Comparison of ENCODE assay signal across 1 cellular context in genomic region chr18:2547477-2548087, GRCh38.
TF ChIP-seq lines count a peak whose summit lies in the region.

No MANE protein-coding gene starts in this region.

TF ChIP-seq in WTC11, 78 proteins besides CTCF, POLR2A, EP300 and RAD21 (continued from another document):
- TF ChIP-seq PRDM15 (CRISPR knock-in tag; IDR thresholded peaks at IDR 0.05) (no peak), NFYB (CRISPR knock-in tag; conservative IDR thresholded peaks at IDR 0.05; ENCODE audit: low read depth) (no peak)
